6 cellular contexts compared by ENCODE assay signal in genomic region chr4:932713-933070, GRCh38. TPM values are rescaled to one million over a fixed set of nuclear protein-coding genes. Genes with fewer than 3 reads are reported as not detected.
DNase-seq lines count a peak whose midpoint lies in the region; TF ChIP-seq lines count a peak whose summit lies in the region.

No MANE protein-coding gene starts in this region.

- H3K27me3 ChIP-seq in BE2C = no peaks in the 10 kb centered on the region
- H3K27me3 ChIP-seq in endocrine pancreas (ENCODE audit: control insufficient read depth, insufficient read depth, low read length) = no peaks in the 10 kb centered on the region

- no peaks in the 10 kb centered on the region; the same call in 1 of the 2 replicates for H3K36me3 ChIP-seq in BE2C
- no peaks in the 10 kb centered on the region for H3K36me3 ChIP-seq in endocrine pancreas (ENCODE audit: control insufficient read depth, insufficient read depth, low read length)

- DNase-seq in BE2C = no peak
- DNase-seq in HuH-7 (ENCODE audit: low spot score) = peak; percentile 42
- DNase-seq in skeletal muscle cell (ENCODE audit: low read depth) = no peak
- no peak for DNase-seq in activated effector memory CD4-positive, alpha-beta T cell treated with anti-CD3 and anti-CD28 coated beads, Interleukin-2, amount 50 U/mL, for 16 hours
- no peak for DNase-seq in NCI-H2029 treated with DMSO at 0.1 percent for 48 hours (lab: John Stamatoyannopoulos, UW)

- H3K9ac ChIP-seq in endocrine pancreas (ENCODE audit: control insufficient read depth, insufficient read depth, low read length) = peak overlapping the region; percentile 96

- TF ChIP-seq CTCF in BE2C (IDR thresholded peaks at IDR 0.05; ENCODE audit: low read depth, low read length) = peak; percentile 16; the same call in 1 of the 2 replicates

- H3K4me3 ChIP-seq in BE2C (ENCODE audit: low read depth, low read length) = peak overlapping the region; percentile 96
- H3K4me3 ChIP-seq in endocrine pancreas (ENCODE audit: control insufficient read depth, insufficient read depth, low read length) = peak overlapping the region; percentile 86
- peak overlapping the region; percentile 72 for H3K4me3 ChIP-seq in skeletal muscle cell (ENCODE audit: low read depth, low read length)

- H3K4me1 ChIP-seq in BE2C (no peaks in the 10 kb centered on the region; the same call in 1 of the 2 replicates), endocrine pancreas (ENCODE audit: control insufficient read depth, insufficient read depth, low read length) (peaks cover 6% of the 10 kb centered on the region)

- H3K9me3 ChIP-seq in BE2C = no peaks in the 10 kb centered on the region
- H3K9me3 ChIP-seq in endocrine pancreas (ENCODE audit: control insufficient read depth, low read length) = no peaks in the 10 kb centered on the region

RNA-seq across cellular contexts. Expression of gene TMEM175, which starts 0.4 kb away (rescaled TPM):
- polyA plus RNA-seq in BE2C (2012; ENCODE audit: insufficient read depth, insufficient read length, low read depth) = 146 TPM

RNA-seq across cellular contexts. Expression of gene GAK, which starts 0.6 kb away (rescaled TPM):
- polyA plus RNA-seq in BE2C (2012; ENCODE audit: insufficient read depth, insufficient read length, low read depth) = 111 TPM

RNA-seq across cellular contexts. Expression of gene DGKQ, which starts 40.7 kb away (rescaled TPM):
- 22.7 TPM for polyA plus RNA-seq in BE2C (2012; ENCODE audit: insufficient read depth, insufficient read length, low read depth)

RNA-seq across cellular contexts. Expression of gene IDUA, which starts 54.2 kb away (rescaled TPM):
- polyA plus RNA-seq in BE2C (2012; ENCODE audit: insufficient read depth, insufficient read length, low read depth) = 5.3 TPM
